23 cellular contexts compared by ENCODE assay signal in the genomic region with DNA sequence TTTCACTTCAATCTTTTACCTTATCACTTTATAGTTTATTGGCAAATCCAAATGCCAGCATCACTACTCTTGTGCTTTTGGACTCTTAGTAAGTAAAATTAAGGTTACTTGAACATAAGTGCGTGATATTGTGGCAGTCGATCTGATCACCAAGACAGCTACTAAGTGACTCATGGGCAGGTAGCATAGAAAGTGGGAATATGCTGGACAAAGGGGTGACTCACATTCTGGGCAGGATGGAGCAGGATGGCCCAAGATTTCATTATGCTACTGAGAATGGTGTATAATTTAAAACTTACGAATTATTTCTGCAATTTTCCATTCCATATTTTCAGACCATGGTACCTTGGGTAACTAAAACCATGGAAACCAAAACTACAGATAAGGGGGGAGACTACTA.
DNase-seq lines count a peak whose midpoint lies in the region; ATAC-seq, FAIRE-seq and TF ChIP-seq lines count a peak whose summit lies in the region.
"Had no signal": no experiment of that assay in that cellular context is flagged by ENCODE, and none has a peak within 500 bp of the region (broad histone marks: within the 10 kb centered on the region; RNA-seq: fewer than 3 reads in every experiment).

No MANE protein-coding gene starts in this region.

- POLR2A ChIA-PET in endothelial cell of umbilical vein (lab: Charles Lee) = no interaction called here

- H3K9me1 ChIP-seq in endothelial cell of umbilical vein (replicated peaks; ENCODE audit: control insufficient read depth, extremely low read depth, insufficient read depth, low read length) = no peaks in the 10 kb centered on the region

- H3K79me2 ChIP-seq in endothelial cell of umbilical vein (ENCODE audit: control insufficient read depth, insufficient read depth, low read length) = no peaks in the 10 kb centered on the region
- H3K79me2 ChIP-seq in osteoblast (ENCODE audit: insufficient read depth, low read length) = peaks cover 67% of the 10 kb centered on the region

- H2AFZ ChIP-seq in endothelial cell of umbilical vein (ENCODE audit: low read depth, low read length) (no peak overlapping the region), osteoblast (ENCODE audit: low read length) (no peak overlapping the region)

- no peak for ATAC-seq in GM21367 (IDR thresholded peaks at IDR 0.05; ENCODE audit: unreplicated experiment)
- ATAC-seq: activated T-cell treated with anti-CD3 and anti-CD28 coated beads, Interleukin-2, amount 50 U/mL, for 72 hours; sciatic nerve had no signal

- BruUV-seq in endothelial cell of umbilical vein (replicated peaks; lab: Mats Ljungman, UMichigan) = no TSS peak

- H3K27ac ChIP-seq in endothelial cell of umbilical vein (ENCODE audit: insufficient read depth, low read depth, low read length) (no peak overlapping the region), osteoblast (ENCODE audit: low read depth, low read length) (peak overlapping the region; percentile 72)
- H3K27ac ChIP-seq: colonic mucosa, SK-N-MC had no signal

- DNase-seq in ELR (ENCODE audit: low read depth) (peak; percentile 14), RCC 7860 (ENCODE audit: low spot score) (peak; percentile 73), endothelial cell of umbilical vein (ENCODE audit: low read depth, low spot score) (no peak), osteoblast (ENCODE audit: insufficient read length, low spot score, missing footprints) (no peak)
- DNase-seq in activated CD4-positive, alpha-beta T cell treated with anti-CD3 and anti-CD28 coated beads, Interleukin-2, amount 50 U/mL, for 4 hours = no peak
- DNase-seq in activated CD4-positive, alpha-beta T cell treated with anti-CD3 and anti-CD28 coated beads, Interleukin-2, amount 50 U/mL, for 48 hours = no peak
- DNase-seq: activated B cell treated with CpG ODN at 0.5 μM for 24 hours; activated CD8-positive, alpha-beta memory T cell treated with anti-CD3 and anti-CD28 coated beads for 24 hours; activated T-cell treated with anti-CD3 and anti-CD28 coated beads, Interleukin-2, amount 50 U/mL, for 72 hours; aorta; CD8-positive, alpha-beta memory T cell; colonic mucosa; DMS79 treated with DMSO at 0.1 percent for 48 hours; foreskin fibroblast; Karpas-422; mesendoderm; NCI-H1048; NCI-H1930 had no signal

- H3K4me1 ChIP-seq in endothelial cell of umbilical vein (ENCODE audit: control insufficient read depth, extremely low read depth, insufficient read depth, low read length) (no peaks in the 10 kb centered on the region), osteoblast (ENCODE audit: insufficient read depth, low read length) (peaks cover 19% of the 10 kb centered on the region)
- H3K4me1 ChIP-seq: colonic mucosa had no signal

- intact Hi-C loops in endothelial cell of umbilical vein (cut with micrococcal nuclease) = no loop called here

- FAIRE-seq in RCC 7860 (lab: Jason Lieb, UNC) = peak; percentile 93
- FAIRE-seq in endothelial cell of umbilical vein (lab: Jason Lieb, UNC) = no peak
- FAIRE-seq: endometrium had no signal

- H3K4me3 ChIP-seq in endothelial cell of umbilical vein (replicated peaks in 1 of 3; ENCODE audit: insufficient read depth in 1 of 3, low read depth in 1 of 3, low read length in 3 of 3) (no peak overlapping the region), osteoblast (ENCODE audit: insufficient read depth, low read length) (no peak overlapping the region)
- H3K4me3 ChIP-seq: colonic mucosa, SK-N-MC, thoracic aorta had no signal

- H3K27me3 ChIP-seq in endothelial cell of umbilical vein (ENCODE audit: control insufficient read depth in 2 of 2, insufficient read depth in 2 of 2, low read length in 2 of 2) (no peaks in the 10 kb centered on the region), osteoblast (ENCODE audit: insufficient read depth, low read length) (no peaks in the 10 kb centered on the region)
- H3K27me3 ChIP-seq: colonic mucosa had no signal

- no peak for TF ChIP-seq POLR2A in endothelial cell of umbilical vein (IDR thresholded peaks at IDR 0.05; ENCODE audit: low read depth, low read length)

- H3K9me3 ChIP-seq in endothelial cell of umbilical vein (replicated peaks; ENCODE audit: control insufficient read depth, insufficient read depth, low read length) = no peaks in the 10 kb centered on the region
- H3K9me3 ChIP-seq in osteoblast (ENCODE audit: low read depth, low read length) = no peaks in the 10 kb centered on the region
- H3K9me3 ChIP-seq: colonic mucosa, thoracic aorta had no signal

- CTCF ChIA-PET in endothelial cell of umbilical vein (lab: Charles Lee) = no interaction called here

- H4K20me1 ChIP-seq in endothelial cell of umbilical vein (replicated peaks; ENCODE audit: control insufficient read depth, extremely low read depth, insufficient read depth, low read length) (no peaks in the 10 kb centered on the region), osteoblast (ENCODE audit: insufficient read depth, low read length) (no peaks in the 10 kb centered on the region)

- dilution Hi-C loops in endothelial cell of umbilical vein (cut with MboI; ENCODE audit: extremely low pct_ligation_motif_present, low sequenced_read_pairs) = no loop called here

- no peak overlapping the region for H3K9ac ChIP-seq in endothelial cell of umbilical vein (replicated peaks; ENCODE audit: extremely low read depth, insufficient read depth, low read length)

- TF ChIP-seq CTCF in endothelial cell of umbilical vein (IDR thresholded peaks at IDR 0.05; ENCODE audit: extremely low read depth in 1 of 2, insufficient read depth in 1 of 2, low read depth in 1 of 2, low read length in 2 of 2) (no peak), osteoblast (IDR thresholded peaks at IDR 0.05; ENCODE audit: extremely low read depth, low read depth, low read length) (no peak)

- H3K4me2 ChIP-seq in endothelial cell of umbilical vein (ENCODE audit: insufficient read depth, low read length) (no peak overlapping the region), osteoblast (ENCODE audit: insufficient read depth, low read length) (no peak overlapping the region)

- no peaks in the 10 kb centered on the region for H3K36me3 ChIP-seq in endothelial cell of umbilical vein (ENCODE audit: control insufficient read depth in 2 of 2, extremely low read depth in 1 of 2, insufficient read depth in 2 of 2, low read length in 2 of 2)
- H3K36me3 ChIP-seq in osteoblast (ENCODE audit: insufficient read depth, low read length) = no peaks in the 10 kb centered on the region
- H3K36me3 ChIP-seq: colonic mucosa, thoracic aorta had no signal

TF ChIP-seq in endothelial cell of umbilical vein, 7 proteins besides CTCF, POLR2A, EP300 and RAD21:
- TF ChIP-seq MYC (IDR thresholded peaks at IDR 0.05; ENCODE audit: low read depth, low read length) (no peak), JUN (IDR thresholded peaks at IDR 0.05; ENCODE audit: borderline replicate concordance, insufficient read depth, insufficient read length, low read depth) (peak; percentile 3), GATA2 (IDR thresholded peaks at IDR 0.05; ENCODE audit: insufficient read depth, insufficient read length, low read depth, low read length) (no peak), EZH2 (IDR thresholded peaks at IDR 0.05; ENCODE audit: borderline replicate concordance, low read depth, low read length, severe bottlenecking) (no peak), FOS (IDR thresholded peaks at IDR 0.05; ENCODE audit: borderline replicate concordance, insufficient read depth, low read length) (peak; percentile 29), POLR2AphosphoS5 (IDR thresholded peaks at IDR 0.05; ENCODE audit: insufficient read depth, low read depth, low read length) (no peak)
- TF ChIP-seq, protein P1, sequence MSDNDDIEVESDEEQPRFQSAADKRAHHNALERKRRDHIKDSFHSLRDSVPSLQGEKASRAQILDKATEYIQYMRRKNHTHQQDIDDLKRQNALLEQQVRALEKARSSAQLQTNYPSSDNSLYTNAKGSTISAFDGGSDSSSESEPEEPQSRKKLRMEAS (IDR thresholded peaks at IDR 0.05; ENCODE audit: insufficient read depth, insufficient read length) = no peak

Comparison
In these comparisons a context has a peak if more than half of its experiments do, and no peak if none do; other contexts are left out.
1. DNase-seq: peak in ELR (single experiment) and RCC 7860 (single experiment); none in endothelial cell of umbilical vein (single experiment), osteoblast (single experiment), activated CD4-positive, alpha-beta T cell treated with anti-CD3 and anti-CD28 coated beads, Interleukin-2, amount 50 U/mL, for 4 hours (0 of 2) and activated CD4-positive, alpha-beta T cell treated with anti-CD3 and anti-CD28 coated beads, Interleukin-2, amount 50 U/mL, for 48 hours (0 of 2).